9 cellular contexts compared by ENCODE assay signal in genomic region chr15:51094606-51095569, GRCh38. TPM values are rescaled to one million over a fixed set of nuclear protein-coding genes. Genes with fewer than 3 reads are reported as not detected.
DNase-seq lines count a peak whose midpoint lies in the region; ATAC-seq, FAIRE-seq and TF ChIP-seq lines count a peak whose summit lies in the region.
"Had no signal": no experiment of that assay in that cellular context is flagged by ENCODE, and none has a peak within 500 bp of the region (broad histone marks: within the 10 kb centered on the region; RNA-seq: fewer than 3 reads in every experiment).

Gene TNFAIP8L3 (minus strand): TSS chr15:51094906. CDS start chr15:51094595, 311 bp downstream.

- H3K4me2 ChIP-seq in astrocyte (ENCODE audit: low read length): peak within 1 kb of the TSS; percentile 87

- H3K36me3 Mint-ChIP-seq in astrocyte (ENCODE audit: low read depth, unreplicated experiment): peaks cover 2% of the 10 kb centered on the region

- H3K4me1 ChIP-seq in astrocyte (ENCODE audit: insufficient read depth, low read length) (peaks cover 8% of the 10 kb centered on the region), iPS-20b (ENCODE audit: insufficient read depth, low read length) (no peaks in the 10 kb centered on the region), small intestine (ENCODE audit: control insufficient read depth in 2 of 2, insufficient read depth in 1 of 2, low read depth in 1 of 2, low read length in 1 of 2) (no peaks in the 10 kb centered on the region)

- DNase-seq in AG04450 (ENCODE audit: low read depth, low spot score): no peak
- DNase-seq in astrocyte (ENCODE audit: low read depth): no peak
- no peak for DNase-seq in small intestine
- no peak for DNase-seq in OCI-M1 (lab: John Stamatoyannopoulos, UW)

- H3K27me3 ChIP-seq in AG04450 (ENCODE audit: control insufficient read depth, insufficient read depth, low read length): peaks cover 53% of the 10 kb centered on the region
- H3K27me3 ChIP-seq in astrocyte (ENCODE audit: insufficient read depth, low read length): peaks cover 51% of the 10 kb centered on the region
- H3K27me3 ChIP-seq in iPS-20b (ENCODE audit: insufficient read depth, low read length): peaks cover 82% of the 10 kb centered on the region
- H3K27me3 ChIP-seq in small intestine (ENCODE audit: control insufficient read depth in 2 of 2, insufficient read depth in 2 of 2, low read length in 2 of 2): peaks cover 0 to 4% of the 10 kb centered on the region in 2 donors

- H3K36me3 ChIP-seq in astrocyte (ENCODE audit: insufficient read depth, low read length) (no peaks in the 10 kb centered on the region), iPS-20b (ENCODE audit: insufficient read depth, low read depth, low read length) (no peaks in the 10 kb centered on the region), small intestine (ENCODE audit: control insufficient read depth in 2 of 2, insufficient read depth in 2 of 2, low read length in 2 of 2) (no peaks in the 10 kb centered on the region)

- H3K27me3 Mint-ChIP-seq in astrocyte (ENCODE audit: low read depth, unreplicated experiment): peaks cover 49% of the 10 kb centered on the region

- H3K27ac ChIP-seq in AG04450 (ENCODE audit: low read depth, low read length) (no peak within 1 kb of the TSS), astrocyte (ENCODE audit: low read depth, low read length) (no peak within 1 kb of the TSS), iPS-20b (ENCODE audit: low read length) (no peak within 1 kb of the TSS), small intestine (ENCODE audit: low read depth in 1 of 2, low read length in 1 of 2) (peak within 1 kb of the TSS in 1 of 2 donors; percentile 67)

- no peaks in the 10 kb centered on the region for H3K79me2 ChIP-seq in astrocyte (ENCODE audit: insufficient read depth, low read length)

- CTCF ChIA-PET in AG04450 (lab: Charles Lee): interaction anchor here (0.7 kb wide), 1 partner anchor 38 kb away, joined by 7 read pairs; no protein-coding TSS in a partner anchor

- H3K27ac Mint-ChIP-seq in astrocyte (ENCODE audit: unreplicated experiment): no peak within 1 kb of the TSS

- H3K4me3 Mint-ChIP-seq in astrocyte (ENCODE audit: unreplicated experiment): peak within 1 kb of the TSS; percentile 83

- TF ChIP-seq CTCF in AG04450 (IDR thresholded peaks at IDR 0.05; ENCODE audit: low read depth, low read length) (no peak), astrocyte (IDR thresholded peaks at IDR 0.05; ENCODE audit: insufficient read depth, low read depth, low read length) (no peak)

- H3K4me3 ChIP-seq in AG04450 (ENCODE audit: low read depth, low read length) (peak within 1 kb of the TSS; percentile 58), astrocyte (ENCODE audit: insufficient read depth, low read depth, low read length) (peak within 1 kb of the TSS; percentile 49), iPS-20b (ENCODE audit: low read length) (peak within 1 kb of the TSS; percentile 76), small intestine (ENCODE audit: low read depth in 1 of 2, low read length in 2 of 2) (peak within 1 kb of the TSS; percentile 32 to 51)

- FAIRE-seq in astrocyte (lab: Jason Lieb, UNC): no peak
- no peak for FAIRE-seq in small intestine (lab: Jason Lieb, UNC)
- FAIRE-seq: colon had no signal

- H3K4me1 Mint-ChIP-seq in astrocyte (ENCODE audit: low read depth, unreplicated experiment): peaks cover 20% of the 10 kb centered on the region

- ATAC-seq in HG03432 (IDR thresholded peaks at IDR 0.05; ENCODE audit: unreplicated experiment) (peak; percentile 37), HG03280 (IDR thresholded peaks at IDR 0.05; ENCODE audit: unreplicated experiment) (no peak), GM21737 (IDR thresholded peaks at IDR 0.05; ENCODE audit: unreplicated experiment) (no peak)

- H4K20me1 ChIP-seq in astrocyte (ENCODE audit: insufficient read depth, low read length): no peaks in the 10 kb centered on the region

- 2 to 3% (median 2%) methylated on average over 42 to 98 of the region's 98 CpGs for WGBS in small intestine, 3 donors

- POLR2A ChIA-PET in AG04450 (lab: Yijun Ruan, JAX): interaction anchor here (0.7 kb wide), 1 partner anchor 13 kb away, joined by 6 read pairs; no protein-coding TSS in a partner anchor

- H3K9me3 ChIP-seq in AG04450 (ENCODE audit: control insufficient read depth, insufficient read depth, low read length) (no peaks in the 10 kb centered on the region; the same call in 1 of the 2 replicates), astrocyte (ENCODE audit: insufficient read depth, low read depth, low read length) (no peaks in the 10 kb centered on the region), iPS-20b (ENCODE audit: insufficient read depth, low read depth, low read length) (no peaks in the 10 kb centered on the region), small intestine (ENCODE audit: control insufficient read depth, low read depth) (no peaks in the 10 kb centered on the region)

- H3K9ac ChIP-seq in astrocyte (ENCODE audit: low read length) (peak within 1 kb of the TSS; percentile 20), iPS-20b (ENCODE audit: low read depth, low read length) (no peak within 1 kb of the TSS)

- no peaks in the 10 kb centered on the region for H3K9me3 Mint-ChIP-seq in astrocyte (ENCODE audit: unreplicated experiment)

- peak within 1 kb of the TSS; percentile 62 for H2AFZ ChIP-seq in astrocyte (ENCODE audit: low read depth, low read length)

RNA-seq across cellular contexts. Expression of gene TNFAIP8L3, which starts in this region (rescaled TPM):
- polyA plus RNA-seq in AG04450 (2011; rRNA removed) (0.30 and 0.36 TPM in 2 replicates), small intestine (1 to 10 TPM in 2 of 3 donors, not detected in 1; 3.5 to 8.4 TPM)
- 0.23 and 0.39 TPM in 2 replicates for polyA minus RNA-seq in AG04450 (2011; rRNA and poly(A)+ RNA removed)
- total RNA-seq in astrocyte: 1.1 and 1.8 TPM in 2 replicates
